11 cellular contexts compared by ENCODE assay signal in genomic region chr15:95968856-95969255, GRCh38.
"Had no signal": no experiment of that assay in that cellular context is flagged by ENCODE, and none has a peak within 500 bp of the region (broad histone marks: within the 10 kb centered on the region; RNA-seq: fewer than 3 reads in every experiment).

No MANE protein-coding gene starts in this region.

- H3K9me3 Mint-ChIP-seq: GM23338, H9, HFFc6 had no signal

- H3K4me3 Mint-ChIP-seq: GM23338, H9, HFFc6 had no signal

- ATAC-seq: GM23338, HCT116 had no signal

- H3K9me3 ChIP-seq: HAP-1 had no signal

- H3K9ac ChIP-seq: GM23248 had no signal

- H3K36me3 ChIP-seq: HAP-1 had no signal

- H3K4me3 ChIP-seq: GM23248, GM23338, HAP-1 had no signal

- DNase-seq: GM23248, GOT3, H7, H9, HCEC 1CT, HFFc6 had no signal

- H3K4me2 ChIP-seq: GM23338 had no signal

- FAIRE-seq: H1, H54 had no signal

- H3K4me1 ChIP-seq: HAP-1 had no signal

- H3K27ac Mint-ChIP-seq: GM23338, H9, HFFc6 had no signal

- H3K4me1 Mint-ChIP-seq: GM23338, H9 had no signal

- H3K27ac ChIP-seq: GM23248 had no signal

- H2AFZ ChIP-seq: GM23248, GM23338 had no signal
